ENCODE assay signal across 9 cellular contexts in genomic region chr13:96822900-96823299, GRCh38.
DNase-seq lines count a peak whose midpoint lies in the region; ATAC-seq lines count a peak whose summit lies in the region.
"Had no signal": no experiment of that assay in that cellular context is flagged by ENCODE, and none has a peak within 500 bp of the region (broad histone marks: within the 10 kb centered on the region; RNA-seq: fewer than 3 reads in every experiment).

No MANE protein-coding gene starts in this region.

- no peaks in the 10 kb centered on the region for H3K9me3 ChIP-seq in right cardiac atrium (ENCODE audit: control insufficient read depth, low read length)

- no peak overlapping the region for H3K4me3 ChIP-seq in right cardiac atrium (ENCODE audit: low read length)

- ATAC-seq in right cardiac atrium (peak; percentile 26 to 41), left ventricle myocardium superior (no peak), HG03469 (IDR thresholded peaks at IDR 0.05; ENCODE audit: unreplicated experiment) (no peak)

- intact Hi-C loops in right cardiac atrium (cut with DNase I): no loop called here
- intact Hi-C loops in left ventricle myocardium superior (cut with micrococcal nuclease): no loop called here

- no peaks in the 10 kb centered on the region for H3K4me1 ChIP-seq in right cardiac atrium (ENCODE audit: control insufficient read depth, insufficient read depth, low read length)

- no peaks in the 10 kb centered on the region for H3K27me3 ChIP-seq in right cardiac atrium (ENCODE audit: control insufficient read depth, insufficient read depth)

- no peak for DNase-seq in right cardiac atrium
- no peak for DNase-seq in left ventricle myocardium superior
- peak; percentile 36 for DNase-seq in NCI-H69 (lab: John Stamatoyannopoulos, UW)
- DNase-seq in fibroblast of gingiva (ENCODE audit: low read depth): peak; percentile 21
- DNase-seq in mesenteric fat pad (ENCODE audit: low spot score): no peak
- no peak for DNase-seq in NCI-H2029 treated with DMSO at 0.1 percent for 48 hours (lab: John Stamatoyannopoulos, UW)
- no peak for DNase-seq in activated CD4-positive, alpha-beta T cell treated with anti-CD3 and anti-CD28 coated beads, Interleukin-2, amount 50 U/mL, for 48 hours
- DNase-seq: naive B cell had no signal

- H3K27ac ChIP-seq in right cardiac atrium (ENCODE audit: low read length): no peak overlapping the region

Comparison
In these comparisons a context has a peak if more than half of its experiments do, and no peak if none do; other contexts are left out.
1. ATAC-seq: peak in right cardiac atrium (2 of 2); none in left ventricle myocardium superior (single experiment) and HG03469 (single experiment).
2. DNase-seq: peak in NCI-H69 (single experiment) and fibroblast of gingiva (single experiment); none in right cardiac atrium (0 of 3), left ventricle myocardium superior (single experiment), mesenteric fat pad (single experiment), NCI-H2029 treated with DMSO at 0.1 percent for 48 hours (single experiment) and activated CD4-positive, alpha-beta T cell treated with anti-CD3 and anti-CD28 coated beads, Interleukin-2, amount 50 U/mL, for 48 hours (0 of 2).